18 cellular contexts compared by ENCODE assay signal in genomic region chr6:41416165-41416837, GRCh38.
DNase-seq lines count a peak whose midpoint lies in the region; ATAC-seq, FAIRE-seq and TF ChIP-seq lines count a peak whose summit lies in the region.
"Had no signal": no experiment of that assay in that cellular context is flagged by ENCODE, and none has a peak within 500 bp of the region (broad histone marks: within the 10 kb centered on the region; RNA-seq: fewer than 3 reads in every experiment).

No MANE protein-coding gene starts in this region.

- H4K20me1 ChIP-seq in H1 (replicated peaks in 1 of 2; ENCODE audit: control insufficient read depth in 1 of 2, insufficient read depth in 2 of 2, low read length in 2 of 2): peaks cover 4 to 6% of the 10 kb centered on the region in 2 experiments

- no peak for TF ChIP-seq RAD21 in H1 (IDR thresholded peaks at IDR 0.05 in 1 of 2, conservative IDR thresholded peaks at IDR 0.05 in 1 of 2; ENCODE audit: low read depth in 2 of 2, low read length in 2 of 2)

- H3K27me3 Mint-ChIP-seq in CD8-positive, alpha-beta memory T cell: peaks cover 50 to 76% of the 10 kb centered on the region in 2 donors

- H3K4me1 ChIP-seq in H1 (replicated peaks in 1 of 4; ENCODE audit: control insufficient read depth in 3 of 4, insufficient read depth in 4 of 4, low read length in 3 of 4): peaks cover 0 to 11% (median 4%) of the 10 kb centered on the region in 4 experiments; a peak in 5 of 7 replicates
- no peaks in the 10 kb centered on the region for H3K4me1 ChIP-seq in CD8-positive, alpha-beta memory T cell (ENCODE audit: insufficient read depth, low read length)

- peak; percentile 64 for DNase-seq in DMS 273 (lab: John Stamatoyannopoulos, UW; ENCODE audit: unreplicated experiment)
- DNase-seq in DMS 273 treated with DMSO at 0.1 percent for 48 hours (lab: John Stamatoyannopoulos, UW): no peak
- DNase-seq in NCI-H524 (lab: John Stamatoyannopoulos, UW): peak; percentile 84 to 88
- DNase-seq in H1 (ENCODE audit: low read depth in 1 of 2, low spot score in 2 of 2): no peak
- no peak for DNase-seq in stimulated activated effector memory CD8-positive, alpha-beta T cell treated with anti-CD3 and anti-CD28 coated beads, Interleukin-12 subunit alpha, Interleukin-12 subunit beta, amount 100 ng/mL, for 72 hours (ENCODE audit: low spot score in 2 of 2)
- no peak for DNase-seq in GM19240 (ENCODE audit: insufficient read length, low spot score)
- DNase-seq in CD8-positive, alpha-beta memory T cell: no peak
- no peak for DNase-seq in GM13977 (ENCODE audit: low spot score)
- DNase-seq: activated CD4-positive, alpha-beta T cell treated with anti-CD3 and anti-CD28 coated beads, Interleukin-2, amount 50 U/mL, for 48 hours; activated T-cell treated with anti-CD3 and anti-CD28 coated beads, Interleukin-2, amount 50 U/mL, for 4 hours; effector CD8-positive, alpha-beta T cell; left colon; NCI-H1105; small intestine; trophoblast cell had no signal

- H3K27ac Mint-ChIP-seq in stimulated activated effector memory CD8-positive, alpha-beta T cell treated with anti-CD3 and anti-CD28 coated beads, Interleukin-12 subunit alpha, Interleukin-12 subunit beta, amount 100 ng/mL, for 72 hours: no peak overlapping the region
- H3K27ac Mint-ChIP-seq in CD8-positive, alpha-beta memory T cell: peak overlapping the region in 2 of 8 donors; percentile 35 to 61

- no peak for TF ChIP-seq CTCF in H1 (IDR thresholded peaks at IDR 0.05; ENCODE audit: control extremely low read depth in 1 of 3, insufficient read depth in 1 of 3, low read depth in 1 of 3, low read length in 3 of 3)
- no peak for TF ChIP-seq CTCF in GM13977 (IDR thresholded peaks at IDR 0.05; ENCODE audit: extremely low read depth, insufficient read depth, missing control alignments)

- H2BK5ac ChIP-seq in H1 (ENCODE audit: low read depth, low read length): no peak overlapping the region

- no peak overlapping the region for H4K8ac ChIP-seq in H1 (ENCODE audit: extremely low read depth, insufficient read depth, low read length)

- peaks cover 0 to 5% of the 10 kb centered on the region in 2 experiments; a peak in 2 of 4 replicates for H3K9me3 ChIP-seq in H1 (ENCODE audit: insufficient read depth in 2 of 2, low read depth in 1 of 2, low read length in 1 of 2)
- no peaks in the 10 kb centered on the region for H3K9me3 ChIP-seq in CD8-positive, alpha-beta memory T cell (ENCODE audit: low read length)

- H3K4me2 ChIP-seq in H1 (ENCODE audit: insufficient read depth in 1 of 2, low read depth in 2 of 2, low read length in 2 of 2): peak overlapping the region in 1 of 2 experiments; percentile 5; a peak in 1 of 4 replicates

- no peak overlapping the region for H4K91ac ChIP-seq in H1 (replicated peaks; ENCODE audit: insufficient read length, low read length)

- no peaks in the 10 kb centered on the region for H3K36me3 ChIP-seq in H1 (ENCODE audit: control insufficient read depth in 2 of 4, insufficient read depth in 4 of 4, low read length in 3 of 4)
- H3K36me3 ChIP-seq in CD8-positive, alpha-beta memory T cell (ENCODE audit: insufficient read depth, low read length): no peaks in the 10 kb centered on the region

- no peaks in the 10 kb centered on the region for H3K23me2 ChIP-seq in H1 (ENCODE audit: low read depth, low read length)

- H3K36me3 Mint-ChIP-seq in stimulated activated effector memory CD8-positive, alpha-beta T cell treated with anti-CD3 and anti-CD28 coated beads, Interleukin-12 subunit alpha, Interleukin-12 subunit beta, amount 100 ng/mL, for 72 hours: no peaks in the 10 kb centered on the region
- no peaks in the 10 kb centered on the region for H3K36me3 Mint-ChIP-seq in CD8-positive, alpha-beta memory T cell

- peak; percentile 35 for ATAC-seq in stimulated activated effector memory CD8-positive, alpha-beta T cell treated with anti-CD3 and anti-CD28 coated beads, Interleukin-12 subunit alpha, Interleukin-12 subunit beta, amount 100 ng/mL, for 72 hours
- ATAC-seq: left colon had no signal

- H3K9me3 Mint-ChIP-seq in stimulated activated effector memory CD8-positive, alpha-beta T cell treated with anti-CD3 and anti-CD28 coated beads, Interleukin-12 subunit alpha, Interleukin-12 subunit beta, amount 100 ng/mL, for 72 hours: no peaks in the 10 kb centered on the region
- peaks cover 0 to 5% (median 4%) of the 10 kb centered on the region in 5 donors for H3K9me3 Mint-ChIP-seq in CD8-positive, alpha-beta memory T cell
- H3K9me3 Mint-ChIP-seq: activated T-cell treated with anti-CD3 and anti-CD28 coated beads, Interleukin-2, amount 50 U/mL, for 4 hours had no signal

- H2BK15ac ChIP-seq in H1 (ENCODE audit: low read length): peak overlapping the region; percentile 67; the same call in 1 of the 2 replicates

- H3K18ac ChIP-seq in H1 (ENCODE audit: extremely low read depth, low read length): no peak overlapping the region

- FAIRE-seq in H1 (lab: Jason Lieb, UNC): peak; percentile 28
- FAIRE-seq: RCC 7860, small intestine had no signal

- no peak overlapping the region for H2BK12ac ChIP-seq in H1 (ENCODE audit: low read depth, low read length)

- no peak overlapping the region for H3K14ac ChIP-seq in H1 (ENCODE audit: insufficient read length)

- WGBS in H1 (ENCODE audit: extremely low coverage in 1 of 2, insufficient coverage in 1 of 2, insufficient read length in 1 of 2, insufficient replicate concordance in 2 of 2, low coverage in 1 of 2, low lambda C conversion rate in 2 of 2, missing lambda C conversion rate in 1 of 2), 2 experiments: 35% methylated on average over 12 of the region's 12 CpGs; no CpG with 5 or more reads in 1 of the 2 experiments

- TF ChIP-seq EP300 in H1 (IDR thresholded peaks at IDR 0.05; ENCODE audit: borderline replicate concordance in 1 of 2, low read depth in 2 of 2, low read length in 2 of 2): no peak

- no peak overlapping the region for H2BK120ac ChIP-seq in H1 (replicated peaks; ENCODE audit: low read depth, low read length)

- no peaks in the 10 kb centered on the region for H3K79me2 ChIP-seq in H1 (ENCODE audit: control insufficient read depth in 1 of 2, insufficient read depth in 2 of 2, low read length in 2 of 2)

- H3K4me3 ChIP-seq in H1 (ENCODE audit: extremely low read depth in 1 of 4, insufficient read depth in 2 of 4, low read depth in 3 of 4, low read length in 4 of 4): no peak overlapping the region
- H3K4me3 ChIP-seq in CD8-positive, alpha-beta memory T cell (ENCODE audit: low read length): no peak overlapping the region

- H3K79me1 ChIP-seq in H1 (ENCODE audit: low read depth, low read length): no peaks in the 10 kb centered on the region

- H3K9ac ChIP-seq in H1 (replicated peaks in 1 of 4; ENCODE audit: extremely low read depth in 1 of 4, low read depth in 3 of 4, low read length in 3 of 4): no peak overlapping the region

- no peak overlapping the region for H4K5ac ChIP-seq in H1 (ENCODE audit: insufficient read length, low read depth, low read length)

- H3K4ac ChIP-seq in H1 (replicated peaks; ENCODE audit: insufficient read length, low read depth, low read length): no peak overlapping the region

- no peak overlapping the region for H2BK20ac ChIP-seq in H1 (ENCODE audit: low read length)

- POLR2A ChIA-PET in H1 (lab: Charles Lee; ENCODE audit: partially characterized antibody): interaction anchor here (0.9 to 1.5 kb wide), 2 partner anchors 45 to 224 kb away, joined by 3 to 4 read pairs; no protein-coding TSS in a partner anchor
- POLR2A ChIA-PET in CD8-positive, alpha-beta memory T cell (lab: Charles Lee): no interaction called here

- H3K4me1 Mint-ChIP-seq in stimulated activated effector memory CD8-positive, alpha-beta T cell treated with anti-CD3 and anti-CD28 coated beads, Interleukin-12 subunit alpha, Interleukin-12 subunit beta, amount 100 ng/mL, for 72 hours: peaks cover 13% of the 10 kb centered on the region
- peaks cover 7 to 11% (median 9%) of the 10 kb centered on the region in 3 donors for H3K4me1 Mint-ChIP-seq in CD8-positive, alpha-beta memory T cell

- in situ Hi-C loops in GM13977 (cut with MboI; ENCODE audit: low pct_unique_long_range_greater_than_20kb, low sequenced_read_pairs, unreplicated experiment): no loop called here

- CTCF ChIA-PET in H1 (lab: Charles Lee; ENCODE audit: partially characterized antibody): interaction anchor here (0.7 to 18.6 kb wide), 14 partner anchors 8 to 289 kb away, joined by 3 to 361 read pairs (median 8); no protein-coding TSS in a partner anchor
- CTCF ChIA-PET in CD8-positive, alpha-beta memory T cell (lab: Charles Lee): no interaction called here

- H3K27me3 ChIP-seq in H1 (replicated peaks in 1 of 4; ENCODE audit: control insufficient read depth in 3 of 4, extremely low read depth in 1 of 4, insufficient read depth in 3 of 4, low read length in 3 of 4): peaks cover 63 to 90% (median 88%) of the 10 kb centered on the region in 4 experiments
- peaks cover 33% of the 10 kb centered on the region for H3K27me3 ChIP-seq in CD8-positive, alpha-beta memory T cell (ENCODE audit: insufficient read depth, low read length, poor library complexity, severe bottlenecking)

- TF ChIP-seq POLR2A in H1 (IDR thresholded peaks at IDR 0.05; ENCODE audit: control extremely low read depth in 1 of 2, low read depth in 2 of 2, low read length in 2 of 2): no peak

- no peak overlapping the region for H3K27ac ChIP-seq in H1 (ENCODE audit: low read depth, low read length)
- no peak overlapping the region for H3K27ac ChIP-seq in CD8-positive, alpha-beta memory T cell (ENCODE audit: low read depth, low read length)
- H3K27ac ChIP-seq: 22Rv1, C4-2B had no signal

- peak overlapping the region; percentile 45; the same call in 1 of the 2 replicates for H2AK5ac ChIP-seq in H1 (ENCODE audit: low read depth, low read length)

- H2AFZ ChIP-seq in H1 (ENCODE audit: low read length): no peak overlapping the region

- H3K4me3 Mint-ChIP-seq in stimulated activated effector memory CD8-positive, alpha-beta T cell treated with anti-CD3 and anti-CD28 coated beads, Interleukin-12 subunit alpha, Interleukin-12 subunit beta, amount 100 ng/mL, for 72 hours: peak overlapping the region; percentile 5
- no peak overlapping the region for H3K4me3 Mint-ChIP-seq in CD8-positive, alpha-beta memory T cell
- H3K4me3 Mint-ChIP-seq: activated T-cell treated with anti-CD3 and anti-CD28 coated beads, Interleukin-2, amount 50 U/mL, for 4 hours had no signal

- no peak overlapping the region for H3K23ac ChIP-seq in H1 (ENCODE audit: insufficient read length)

- no peak overlapping the region for H3K56ac ChIP-seq in H1 (replicated peaks; ENCODE audit: insufficient read length, low read depth, low read length)

TF ChIP-seq in H1, 55 proteins besides CTCF, POLR2A, EP300 and RAD21 (continues in another document):
- peak; percentile 48 for TF ChIP-seq EZH2 (IDR thresholded peaks at IDR 0.05; ENCODE audit: low read depth, low read length, severe bottlenecking)
- TF ChIP-seq SP1 (IDR thresholded peaks at IDR 0.05; ENCODE audit: low read depth, low read length): no peak
- no peak for TF ChIP-seq NRF1 (IDR thresholded peaks at IDR 0.05; ENCODE audit: low read depth, low read length)
- TF ChIP-seq POLR2AphosphoS5 (IDR thresholded peaks at IDR 0.05; ENCODE audit: low read depth, low read length): no peak
- TF ChIP-seq GABPA (IDR thresholded peaks at IDR 0.05; ENCODE audit: borderline replicate concordance, insufficient read depth, low read length): no peak
- TF ChIP-seq BCL11A (IDR thresholded peaks at IDR 0.05; ENCODE audit: low read depth in 2 of 2, low read length in 2 of 2): no peak
- TF ChIP-seq CBX8 (IDR thresholded peaks at IDR 0.05; ENCODE audit: borderline replicate concordance, low read depth, low read length): no peak

Comparison
In these comparisons a context has a peak if more than half of its experiments do, and no peak if none do; other contexts are left out.
1. DNase-seq: peak in DMS 273 (single experiment) and NCI-H524 (2 of 2); none in DMS 273 treated with DMSO at 0.1 percent for 48 hours (single experiment), H1 (0 of 2), stimulated activated effector memory CD8-positive, alpha-beta T cell treated with anti-CD3 and anti-CD28 coated beads, Interleukin-12 subunit alpha, Interleukin-12 subunit beta, amount 100 ng/mL, for 72 hours (0 of 2), GM19240 (single experiment), CD8-positive, alpha-beta memory T cell (0 of 5) and GM13977 (single experiment).